30 cellular contexts compared by ENCODE assay signal in genomic region chr22:31826443-31826842, GRCh38.
DNase-seq lines count a peak whose midpoint lies in the region; ATAC-seq, FAIRE-seq and TF ChIP-seq lines count a peak whose summit lies in the region.
"Had no signal": no experiment of that assay in that cellular context is flagged by ENCODE, and none has a peak within 500 bp of the region (broad histone marks: within the 10 kb centered on the region; RNA-seq: fewer than 3 reads in every experiment).

No MANE protein-coding gene starts in this region.

- no peak overlapping the region for H3K27ac Mint-ChIP-seq in endothelial cell (ENCODE audit: unreplicated experiment)
- H3K27ac Mint-ChIP-seq: activated CD4-positive, alpha-beta T cell treated with anti-CD3 and anti-CD28 coated beads for 36 hours; activated CD8-positive, alpha-beta T cell treated with anti-CD3 and anti-CD28 coated beads, Interleukin-2, amount 10 ng/mL, durations not matched to agents 7 days and 5 days; activated naive CD4-positive, alpha-beta T cell treated with anti-CD3 and anti-CD28 coated beads for 36 hours; immature natural killer cell; memory B cell; stimulated activated naive CD8-positive, alpha-beta T cell treated with anti-CD3 and anti-CD28 coated beads, Interleukin-15, Interleukin-2, amounts not matched to agents 100 ng/mL and 50 ng/mL, for 24 hours had no signal

- intact Hi-C loops in right lobe of liver (cut with DNase I), result no loop called here

- no peaks in the 10 kb centered on the region for H3K79me2 ChIP-seq in keratinocyte (ENCODE audit: control insufficient read depth, insufficient read depth, low read length)

- ATAC-seq in right lobe of liver, result no peak
- ATAC-seq: activated CD4-positive, alpha-beta T cell treated with anti-CD3 and anti-CD28 coated beads for 36 hours; activated CD8-positive, alpha-beta T cell treated with anti-CD3 and anti-CD28 coated beads, Interleukin-2, amount 10 ng/mL, durations not matched to agents 7 days and 5 days; body of pancreas; effector memory CD8-positive, alpha-beta T cell; gastroesophageal sphincter; sciatic nerve had no signal

- no peak overlapping the region for H2AFZ ChIP-seq in keratinocyte (ENCODE audit: control insufficient read depth, low read length)
- H2AFZ ChIP-seq: GM23248 had no signal

- H3K36me3 ChIP-seq in keratinocyte (ENCODE audit: control insufficient read depth in 2 of 2, extremely low read depth in 1 of 2, insufficient read depth in 2 of 2, low read length in 2 of 2) (peaks cover 0 to 10% of the 10 kb centered on the region in 2 experiments), HAP-1 (replicated peaks) (peaks cover 21% of the 10 kb centered on the region), right lobe of liver (peaks cover 0 to 28% (median 10%) of the 10 kb centered on the region in 4 donors), MG63 (peaks cover 17% of the 10 kb centered on the region; the same call in 1 of the 2 replicates)

- peaks cover 3% of the 10 kb centered on the region for H3K4me1 Mint-ChIP-seq in endothelial cell (ENCODE audit: unreplicated experiment)
- H3K4me1 Mint-ChIP-seq: immature natural killer cell had no signal

- H3K4me3 ChIP-seq in keratinocyte (ENCODE audit: control insufficient read depth in 2 of 3, extremely low read depth in 1 of 3, insufficient read depth in 2 of 3, low read depth in 1 of 3, low read length in 3 of 3) (no peak overlapping the region), HAP-1 (no peak overlapping the region), right lobe of liver (no peak overlapping the region), MG63 (no peak overlapping the region)
- H3K4me3 ChIP-seq: BLaER1 treated with 17β-estradiol and CSF1 and Interleukin-3, amounts not matched to agents 10 nM and 100 nM; body of pancreas; esophagus squamous epithelium; gastroesophageal sphincter; GM23248; tibial artery had no signal

- H3K4me3 Mint-ChIP-seq in endothelial cell (ENCODE audit: unreplicated experiment), result peak overlapping the region; percentile 35
- H3K4me3 Mint-ChIP-seq: activated CD4-positive, alpha-beta T cell treated with anti-CD3 and anti-CD28 coated beads for 36 hours; activated CD8-positive, alpha-beta T cell treated with anti-CD3 and anti-CD28 coated beads, Interleukin-2, amount 10 ng/mL, durations not matched to agents 7 days and 5 days; activated naive CD4-positive, alpha-beta T cell treated with anti-CD3 and anti-CD28 coated beads for 36 hours; effector memory CD8-positive, alpha-beta T cell; IgD-negative memory B cell; immature natural killer cell; memory B cell; stimulated activated naive CD8-positive, alpha-beta T cell treated with anti-CD3 and anti-CD28 coated beads, Interleukin-15, Interleukin-2, amounts not matched to agents 100 ng/mL and 50 ng/mL, for 24 hours had no signal

- H3K36me3 Mint-ChIP-seq in endothelial cell (ENCODE audit: low read depth, unreplicated experiment), result peaks cover 34% of the 10 kb centered on the region

- H3K27me3 ChIP-seq in keratinocyte (ENCODE audit: control insufficient read depth, extremely low read depth, insufficient read depth, low read length) (no peaks in the 10 kb centered on the region), HAP-1 (ENCODE audit: low read depth) (0 out of 2 replicates have a peak, but pooled peaks cover 3% of the 10 kb centered on the region), right lobe of liver (no peaks in the 10 kb centered on the region), MG63 (no peaks in the 10 kb centered on the region)
- H3K27me3 ChIP-seq: BLaER1 treated with 17β-estradiol and CSF1 and Interleukin-3, amounts not matched to agents 10 nM and 100 nM; body of pancreas; esophagus squamous epithelium; gastroesophageal sphincter; tibial artery had no signal

- TF ChIP-seq POLR2A in right lobe of liver (IDR thresholded peaks at IDR 0.05), result no peak

- H3K4me1 ChIP-seq in keratinocyte (ENCODE audit: control insufficient read depth, extremely low read depth, insufficient read depth, low read length) (peaks cover 46% of the 10 kb centered on the region), HAP-1 (no peaks in the 10 kb centered on the region), right lobe of liver (peaks cover 0 to 20% (median 2%) of the 10 kb centered on the region in 4 donors)
- H3K4me1 ChIP-seq: tibial artery had no signal

- H3K9me3 Mint-ChIP-seq in endothelial cell (ENCODE audit: unreplicated experiment), result no peaks in the 10 kb centered on the region
- H3K9me3 Mint-ChIP-seq: activated naive CD4-positive, alpha-beta T cell treated with anti-CD3 and anti-CD28 coated beads for 36 hours; effector memory CD8-positive, alpha-beta T cell; IgD-negative memory B cell; immature natural killer cell; memory B cell; stimulated activated naive CD8-positive, alpha-beta T cell treated with anti-CD3 and anti-CD28 coated beads, Interleukin-15, Interleukin-2, amounts not matched to agents 100 ng/mL and 50 ng/mL, for 24 hours had no signal

- H3K27me3 Mint-ChIP-seq in endothelial cell (ENCODE audit: unreplicated experiment), result no peaks in the 10 kb centered on the region
- H3K27me3 Mint-ChIP-seq: activated CD4-positive, alpha-beta T cell treated with anti-CD3 and anti-CD28 coated beads for 36 hours; effector memory CD8-positive, alpha-beta T cell; IgD-negative memory B cell; memory B cell; stimulated activated naive CD8-positive, alpha-beta T cell treated with anti-CD3 and anti-CD28 coated beads, Interleukin-15, Interleukin-2, amounts not matched to agents 100 ng/mL and 50 ng/mL, for 24 hours had no signal

- H3K9me1 ChIP-seq in keratinocyte (ENCODE audit: control insufficient read depth, extremely low read depth, insufficient read depth, low read length), result no peaks in the 10 kb centered on the region

- no peak for TF ChIP-seq CTCF in endothelial cell (IDR thresholded peaks at IDR 0.05; ENCODE audit: unreplicated experiment)
- no peak for TF ChIP-seq CTCF in keratinocyte (optimal IDR thresholded peaks at IDR 0.05 in 1 of 3, IDR thresholded peaks at IDR 0.05 in 1 of 3, conservative IDR thresholded peaks at IDR 0.05 in 1 of 3; ENCODE audit: extremely low read depth in 1 of 3, insufficient read depth in 2 of 3, low read length in 3 of 3)
- no peak for TF ChIP-seq CTCF in right lobe of liver (IDR thresholded peaks at IDR 0.05)

- WGBS in right lobe of liver (ENCODE audit: insufficient coverage, low coverage, low lambda C conversion rate, missing lambda C conversion rate), result 86% methylated on average over 6 of the region's 6 CpGs

- H3K27ac ChIP-seq in keratinocyte (ENCODE audit: control insufficient read depth, insufficient read depth, low read length) (peak overlapping the region; percentile 48), substantia nigra (ENCODE audit: low read depth, low read length, poor library complexity, severe bottlenecking) (peak overlapping the region; percentile 43), right lobe of liver (no peak overlapping the region)
- H3K27ac ChIP-seq: BLaER1 treated with 17β-estradiol and CSF1 and Interleukin-3, amounts not matched to agents 10 nM and 100 nM; body of pancreas; gastroesophageal sphincter; GM23248; tibial artery had no signal

- H3K4me2 ChIP-seq in keratinocyte (ENCODE audit: control insufficient read depth, extremely low read depth, insufficient read depth, low read depth, low read length), result peak overlapping the region; percentile 13
- H3K4me2 ChIP-seq: BLaER1 treated with 17β-estradiol and CSF1 and Interleukin-3, amounts not matched to agents 10 nM and 100 nM had no signal

- H3K9me3 ChIP-seq in keratinocyte (ENCODE audit: control insufficient read depth, low read depth, low read length) (no peaks in the 10 kb centered on the region), HAP-1 (no peaks in the 10 kb centered on the region), right lobe of liver (no peaks in the 10 kb centered on the region), MG63 (no peaks in the 10 kb centered on the region)
- H3K9me3 ChIP-seq: BLaER1 treated with 17β-estradiol and CSF1 and Interleukin-3, amounts not matched to agents 10 nM and 100 nM; body of pancreas; esophagus squamous epithelium; gastroesophageal sphincter; tibial artery had no signal

- H3K9ac ChIP-seq in keratinocyte (ENCODE audit: control insufficient read depth, extremely low read depth, insufficient read depth, low read length), result no peak overlapping the region
- H3K9ac ChIP-seq: BLaER1 treated with 17β-estradiol and CSF1 and Interleukin-3, amounts not matched to agents 10 nM and 100 nM; GM23248 had no signal

- H4K20me1 ChIP-seq in keratinocyte (ENCODE audit: control insufficient read depth, extremely low read depth, insufficient read depth, low read length), result no peaks in the 10 kb centered on the region

- in situ Hi-C loops in HAP-1 (cut with MboI; ENCODE audit: low sequenced_read_pairs), result no loop called here

- dilution Hi-C loops in keratinocyte (cut with MboI; ENCODE audit: extremely low pct_ligation_motif_present, low sequenced_read_pairs), result no loop called here

- FAIRE-seq in keratinocyte (lab: Jason Lieb, UNC), result peak; percentile 96
- FAIRE-seq: colon had no signal

- peak; percentile 68 for DNase-seq in astrocyte of the hippocampus (ENCODE audit: low read depth, low spot score)
- DNase-seq in endothelial cell (ENCODE audit: low spot score), result no peak
- DNase-seq in keratinocyte (ENCODE audit: low read depth, low spot score), result no peak
- peak in 27 of 49 donors; percentile 3 to 49 (median 16) for DNase-seq in substantia nigra (lab: John Stamatoyannopoulos, UW)
- DNase-seq in HAP-1 (ENCODE audit: low spot score in 2 of 2), result no peak
- no peak for DNase-seq in right lobe of liver
- no peak for DNase-seq in MG63
- DNase-seq: activated CD4-positive, alpha-beta T cell treated with anti-CD3 and anti-CD28 coated beads for 36 hours; activated CD8-positive, alpha-beta T cell treated with anti-CD3 and anti-CD28 coated beads, Interleukin-2, amount 10 ng/mL, durations not matched to agents 7 days and 5 days; activated naive CD4-positive, alpha-beta T cell treated with anti-CD3 and anti-CD28 coated beads for 36 hours; body of pancreas; DMS153; effector memory CD8-positive, alpha-beta T cell; esophagus squamous epithelium; GM23248; immature natural killer cell; NCI-H146; NCI-H345; NCI-H774; SIG-M5; stimulated activated CD8-positive, alpha-beta memory T cell treated with anti-CD3 and anti-CD28 coated beads, Interleukin-4, amount 100 ng/mL, for 48 hours; T-helper 9 cell; tibial artery had no signal

Comparison
In these comparisons a context has a peak if more than half of its experiments do, and no peak if none do; other contexts are left out.
1. DNase-seq: peak in astrocyte of the hippocampus (single experiment) and substantia nigra (27 of 49); none in endothelial cell (single experiment), keratinocyte (single experiment), HAP-1 (0 of 2), right lobe of liver (0 of 3) and MG63 (single experiment).
2. H3K27ac ChIP-seq: peak in keratinocyte (single experiment) and substantia nigra (single experiment); none in right lobe of liver (0 of 3).